16 cellular contexts compared by ENCODE assay signal in the genomic region with DNA sequence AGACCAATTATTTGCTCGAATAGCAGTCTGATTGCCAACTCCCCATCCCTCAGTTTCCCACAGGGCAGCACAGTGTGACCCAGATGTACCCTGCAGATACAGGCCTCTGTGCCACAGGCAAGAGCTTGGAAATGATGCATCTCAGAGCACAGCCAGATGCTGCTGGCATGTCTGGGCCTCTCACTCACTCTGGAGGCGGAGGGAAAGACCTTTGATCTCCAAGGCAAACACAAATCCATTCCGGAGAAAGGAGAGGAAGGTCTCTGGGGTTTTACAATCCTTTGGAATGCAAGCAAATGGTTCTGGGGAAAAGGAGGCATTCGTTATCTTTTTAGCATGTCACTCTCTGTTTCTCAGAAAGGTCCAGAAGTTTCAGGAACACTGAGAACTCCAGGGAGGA.
DNase-seq lines count a peak whose midpoint lies in the region; TF ChIP-seq lines count a peak whose summit lies in the region.
"Had no signal": no experiment of that assay in that cellular context is flagged by ENCODE, and none has a peak within 500 bp of the region (broad histone marks: within the 10 kb centered on the region; RNA-seq: fewer than 3 reads in every experiment).

No MANE protein-coding gene starts in this region.

- H3K36me3 Mint-ChIP-seq in neural progenitor cell, result no peaks in the 10 kb centered on the region
- H3K36me3 Mint-ChIP-seq: activated naive CD8-positive, alpha-beta T cell treated with anti-CD3 and anti-CD28 coated beads, Interleukin-2, amount 10 ng/mL, durations not matched to agents 7 days and 5 days had no signal

- H3K27ac Mint-ChIP-seq in neural progenitor cell, result peak overlapping the region; percentile 82
- H3K27ac Mint-ChIP-seq: activated naive CD8-positive, alpha-beta T cell treated with anti-CD3 and anti-CD28 coated beads, Interleukin-2, amount 10 ng/mL, durations not matched to agents 7 days and 5 days; stimulated activated naive CD8-positive, alpha-beta T cell treated with anti-CD3 and anti-CD28 coated beads, Interleukin-15, Interleukin-2, amounts not matched to agents 100 ng/mL and 50 ng/mL, for 24 hours had no signal

- no peaks in the 10 kb centered on the region for H3K79me2 ChIP-seq in neural progenitor cell (ENCODE audit: low read depth)

- H3K9ac ChIP-seq in neural progenitor cell, result no peak overlapping the region
- H3K9ac ChIP-seq: BLaER1 had no signal

- TF ChIP-seq CTCF in fibroblast of pulmonary artery (IDR thresholded peaks at IDR 0.05; ENCODE audit: low read length, missing control alignments) (no peak), neural progenitor cell (IDR thresholded peaks at IDR 0.05) (no peak)

- H3K27ac ChIP-seq in neural progenitor cell, result peak overlapping the region; percentile 46
- H3K27ac ChIP-seq: BLaER1, VCaP had no signal

- H3K27me3 ChIP-seq in neural progenitor cell, result no peaks in the 10 kb centered on the region
- H3K27me3 ChIP-seq: BLaER1 had no signal

- H3K27me3 Mint-ChIP-seq in neural progenitor cell (ENCODE audit: insufficient read depth, low read depth), result peaks cover 15% of the 10 kb centered on the region

- no peaks in the 10 kb centered on the region for H4K20me1 ChIP-seq in neural progenitor cell (ENCODE audit: low read depth)
- H4K20me1 ChIP-seq: BLaER1 had no signal

- peaks cover 9% of the 10 kb centered on the region for H3F3A ChIP-seq in neural progenitor cell (ENCODE audit: low read depth)

- H3K4me2 ChIP-seq in neural progenitor cell, result peak overlapping the region; percentile 44
- H3K4me2 ChIP-seq: BLaER1 had no signal

- H3K36me3 ChIP-seq in neural progenitor cell, result no peaks in the 10 kb centered on the region
- H3K36me3 ChIP-seq: BLaER1 had no signal

- H3K4me3 Mint-ChIP-seq in neural progenitor cell, result no peak overlapping the region
- H3K4me3 Mint-ChIP-seq: activated naive CD8-positive, alpha-beta T cell treated with anti-CD3 and anti-CD28 coated beads, Interleukin-2, amount 10 ng/mL, durations not matched to agents 7 days and 5 days; stimulated activated naive CD8-positive, alpha-beta T cell treated with anti-CD3 and anti-CD28 coated beads, Interleukin-15, Interleukin-2, amounts not matched to agents 100 ng/mL and 50 ng/mL, for 24 hours had no signal

- peaks cover 3% of the 10 kb centered on the region for H3K9me3 Mint-ChIP-seq in neural progenitor cell
- H3K9me3 Mint-ChIP-seq: activated naive CD8-positive, alpha-beta T cell treated with anti-CD3 and anti-CD28 coated beads, Interleukin-2, amount 10 ng/mL, durations not matched to agents 7 days and 5 days; stimulated activated naive CD8-positive, alpha-beta T cell treated with anti-CD3 and anti-CD28 coated beads, Interleukin-15, Interleukin-2, amounts not matched to agents 100 ng/mL and 50 ng/mL, for 24 hours had no signal

- no peak overlapping the region for H2AFZ ChIP-seq in neural progenitor cell (replicated peaks)

- H3K4me1 ChIP-seq in neural progenitor cell, result peaks cover 10% of the 10 kb centered on the region

- peaks cover 33% of the 10 kb centered on the region for H3K4me1 Mint-ChIP-seq in neural progenitor cell

- DNase-seq in ELF-1 (ENCODE audit: low read depth, low spot score) (peak; percentile 93), NCI-H2171 treated with DMSO at 0.1 percent for 48 hours (lab: John Stamatoyannopoulos, UW) (peak; percentile 84), fibroblast of pulmonary artery (ENCODE audit: low read depth) (peak; percentile 8), neural progenitor cell (ENCODE audit: low spot score) (peak; percentile 79), NCI-H510A (lab: John Stamatoyannopoulos, UW) (no peak), NCI-H446 treated with DMSO at 0.1 percent for 48 hours (lab: John Stamatoyannopoulos, UW) (no peak)
- no peak for DNase-seq in stimulated activated CD4-positive, alpha-beta T cell treated with anti-CD3 and anti-CD28 coated beads, Interleukin-15, amount 100 ng/mL, for 24 hours
- DNase-seq in stimulated activated CD4-positive, alpha-beta T cell treated with anti-CD3 and anti-CD28 coated beads, Interleukin-4, amount 100 ng/mL, for 24 hours, result no peak
- DNase-seq: activated naive CD8-positive, alpha-beta T cell treated with anti-CD3 and anti-CD28 coated beads, Interleukin-2, amount 10 ng/mL, durations not matched to agents 7 days and 5 days; GDM1; hypothalamus; midbrain had no signal

- H3K4me3 ChIP-seq in fibroblast of pulmonary artery (replicated peaks; ENCODE audit: low read depth, low read length) (no peak overlapping the region), neural progenitor cell (no peak overlapping the region)
- H3K4me3 ChIP-seq: BLaER1, K562 had no signal

- H3K9me3 ChIP-seq in neural progenitor cell (ENCODE audit: low read depth), result no peaks in the 10 kb centered on the region
- H3K9me3 ChIP-seq: BLaER1 had no signal

Comparison
In these comparisons a context has a peak if more than half of its experiments do, and no peak if none do; other contexts are left out.
1. DNase-seq: peak in ELF-1 (single experiment), NCI-H2171 treated with DMSO at 0.1 percent for 48 hours (single experiment), fibroblast of pulmonary artery (single experiment) and neural progenitor cell (single experiment); none in NCI-H510A (single experiment), NCI-H446 treated with DMSO at 0.1 percent for 48 hours (single experiment), stimulated activated CD4-positive, alpha-beta T cell treated with anti-CD3 and anti-CD28 coated beads, Interleukin-15, amount 100 ng/mL, for 24 hours (single experiment) and stimulated activated CD4-positive, alpha-beta T cell treated with anti-CD3 and anti-CD28 coated beads, Interleukin-4, amount 100 ng/mL, for 24 hours (single experiment).